Comparison of ENCODE assay signal across 9 cellular contexts in the genomic region with DNA sequence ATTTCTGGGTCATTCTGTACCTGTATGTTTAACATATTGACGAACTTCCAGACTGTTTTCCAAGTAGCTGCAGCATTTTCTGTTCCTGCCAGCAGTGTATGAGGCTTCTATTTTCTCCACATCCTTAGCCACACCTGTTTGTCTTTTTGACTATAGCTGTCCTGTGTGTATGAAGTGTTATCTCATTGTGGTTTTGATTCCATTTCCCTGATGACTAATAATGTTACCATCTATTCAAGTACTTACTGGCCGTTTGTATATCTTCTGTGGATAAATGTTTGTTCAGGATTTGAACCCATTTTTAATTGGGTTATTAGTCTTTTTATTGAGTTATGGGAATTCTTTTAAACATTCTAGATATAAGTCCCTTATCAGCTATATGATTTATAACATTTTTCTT.
DNase-seq lines count a peak whose midpoint lies in the region; ATAC-seq and TF ChIP-seq lines count a peak whose summit lies in the region.
"Had no signal": no experiment of that assay in that cellular context is flagged by ENCODE, and none has a peak within 500 bp of the region (broad histone marks: within the 10 kb centered on the region; RNA-seq: fewer than 3 reads in every experiment).

No MANE protein-coding gene starts in this region.

- no peak for TF ChIP-seq CTCF in LNCaP clone FGC (IDR thresholded peaks at IDR 0.05; ENCODE audit: control insufficient read depth, extremely low read depth, insufficient read depth)
- TF ChIP-seq CTCF in brain microvascular endothelial cell (IDR thresholded peaks at IDR 0.05; ENCODE audit: low read depth, low read length, missing control alignments): no peak
- no peak for TF ChIP-seq CTCF in esophagus squamous epithelium (IDR thresholded peaks at IDR 0.05)

- H3K4me1 ChIP-seq in esophagus squamous epithelium: peaks cover 0 to 40% (median 10%) of the 10 kb centered on the region in 3 donors

- no peak overlapping the region for H3K27ac Mint-ChIP-seq in activated CD8-positive, alpha-beta memory T cell treated with anti-CD3 and anti-CD28 coated beads, Interleukin-2, amount 10 ng/mL, durations not matched to agents 7 days and 5 days

- no peak for DNase-seq in activated CD8-positive, alpha-beta memory T cell treated with anti-CD3 and anti-CD28 coated beads, Interleukin-2, amount 10 ng/mL, durations not matched to agents 7 days and 5 days
- no peak for DNase-seq in activated CD8-positive, alpha-beta memory T cell treated with anti-CD3 and anti-CD28 coated beads, Interleukin-2, amount 50 U/mL, for 48 hours
- peak; percentile 96 for DNase-seq in LNCaP clone FGC (ENCODE audit: low read depth)
- DNase-seq in brain microvascular endothelial cell: no peak
- no peak for DNase-seq in stimulated activated naive CD8-positive, alpha-beta T cell treated with anti-CD3 and anti-CD28 coated beads, Interleukin-15, Interleukin-2, amounts not matched to agents 100 U/mL and 50 U/mL, for 24 hours
- DNase-seq in esophagus squamous epithelium (lab: John Stamatoyannopoulos, UW): no peak
- no peak for DNase-seq in SIG-M5 treated with dmso at 0.1 percent for 504 hours (lab: John Stamatoyannopoulos, UW; ENCODE audit: unreplicated experiment)
- DNase-seq: H7 had no signal

- TF ChIP-seq POLR2A in esophagus squamous epithelium (IDR thresholded peaks at IDR 0.05): no peak

- peaks cover 17% of the 10 kb centered on the region for H3K4me1 Mint-ChIP-seq in activated CD8-positive, alpha-beta memory T cell treated with anti-CD3 and anti-CD28 coated beads, Interleukin-2, amount 10 ng/mL, durations not matched to agents 7 days and 5 days

- peak; percentile 87 for ATAC-seq in activated CD8-positive, alpha-beta memory T cell treated with anti-CD3 and anti-CD28 coated beads, Interleukin-2, amount 10 ng/mL, durations not matched to agents 7 days and 5 days
- peak; percentile 69 for ATAC-seq in stimulated activated naive CD8-positive, alpha-beta T cell treated with anti-CD3 and anti-CD28 coated beads, Interleukin-15, Interleukin-2, amounts not matched to agents 100 U/mL and 50 U/mL, for 24 hours
- ATAC-seq in HG02678 (IDR thresholded peaks at IDR 0.05; ENCODE audit: unreplicated experiment): no peak

- H3K27me3 ChIP-seq in brain microvascular endothelial cell (replicated peaks) (no peaks in the 10 kb centered on the region), esophagus squamous epithelium (no peaks in the 10 kb centered on the region)

- in situ Hi-C loops in brain microvascular endothelial cell (cut with HindIII; ENCODE audit: low pct_ligation_motif_present, low sequenced_read_pairs): no loop called here

- H3K27me3 Mint-ChIP-seq in activated CD8-positive, alpha-beta memory T cell treated with anti-CD3 and anti-CD28 coated beads, Interleukin-2, amount 10 ng/mL, durations not matched to agents 7 days and 5 days: no peaks in the 10 kb centered on the region

- intact Hi-C loops in esophagus squamous epithelium (cut with DNase I): no loop called here

- no peaks in the 10 kb centered on the region for H3K9me3 Mint-ChIP-seq in activated CD8-positive, alpha-beta memory T cell treated with anti-CD3 and anti-CD28 coated beads, Interleukin-2, amount 10 ng/mL, durations not matched to agents 7 days and 5 days (ENCODE audit: low read depth)

- H3K4me3 ChIP-seq in LNCaP clone FGC (ENCODE audit: low read depth, low read length) (no peak overlapping the region), brain microvascular endothelial cell (ENCODE audit: low read depth, low read length) (no peak overlapping the region), esophagus squamous epithelium (no peak overlapping the region)

- no peaks in the 10 kb centered on the region for H3K36me3 ChIP-seq in brain microvascular endothelial cell (replicated peaks)
- no peaks in the 10 kb centered on the region for H3K36me3 ChIP-seq in esophagus squamous epithelium

- peaks cover 6% of the 10 kb centered on the region for H3K36me3 Mint-ChIP-seq in activated CD8-positive, alpha-beta memory T cell treated with anti-CD3 and anti-CD28 coated beads, Interleukin-2, amount 10 ng/mL, durations not matched to agents 7 days and 5 days

- H3K27ac ChIP-seq in brain microvascular endothelial cell (peak overlapping the region; percentile 3), esophagus squamous epithelium (no peak overlapping the region)

- H3K4me3 Mint-ChIP-seq in activated CD8-positive, alpha-beta memory T cell treated with anti-CD3 and anti-CD28 coated beads, Interleukin-2, amount 10 ng/mL, durations not matched to agents 7 days and 5 days: no peak overlapping the region

- CTCF ChIA-PET in activated CD8-positive, alpha-beta memory T cell treated with anti-CD3 and anti-CD28 coated beads, Interleukin-2, amount 10 ng/mL, durations not matched to agents 7 days and 5 days (lab: Charles Lee): interaction anchor here (1.3 kb wide), 1 partner anchor 11 kb away, joined by 4 read pairs; no protein-coding TSS in a partner anchor

- 23 to 24% methylated on average over 2 of the region's 2 CpGs for WGBS in esophagus squamous epithelium, 2 donors

- no peaks in the 10 kb centered on the region for H3K9me3 ChIP-seq in esophagus squamous epithelium
